ENCODE assay signal across 8 cellular contexts in genomic region chr2:70789304-70790078, GRCh38. TPM values are rescaled to one million over a fixed set of nuclear protein-coding genes. Genes with fewer than 3 reads are reported as not detected.
DNase-seq lines count a peak whose midpoint lies in the region; ATAC-seq and TF ChIP-seq lines count a peak whose summit lies in the region.

No MANE protein-coding gene starts in this region.

- peak; percentile 75 for DNase-seq in D341Med (ENCODE audit: low spot score)
- DNase-seq in SIG-M5 treated with dmso at 0.1 percent for 504 hours (lab: John Stamatoyannopoulos, UW; ENCODE audit: unreplicated experiment) = peak; percentile 78
- DNase-seq in activated naive CD4-positive, alpha-beta T cell treated with anti-CD3 and anti-CD28 coated beads, Interleukin-2, amount 50 U/mL, for 16 hours = peak; percentile 75
- DNase-seq in Right ventricle myocardium superior = peak; percentile 73
- DNase-seq in posterior cingulate gyrus = peak; percentile 48 to 96 (median 74)
- DNase-seq in upper lobe of left lung = peak in 1 of 2 donors; percentile 63

- H3K27ac ChIP-seq in KMS-11 (no peak overlapping the region), upper lobe of left lung (no peak overlapping the region)

- H3K9me3 ChIP-seq in upper lobe of left lung = no peaks in the 10 kb centered on the region

- ATAC-seq in Right ventricle myocardium superior (ENCODE audit: poor library complexity) (peak; percentile 82), upper lobe of left lung (ENCODE audit: low FRiP score in 2 of 2) (peak; percentile 47 to 86), GM19463 (IDR thresholded peaks at IDR 0.05; ENCODE audit: unreplicated experiment) (no peak)

- H3K4me1 ChIP-seq in KMS-11 (ENCODE audit: low read depth, poor library complexity, severe bottlenecking) (peaks cover 14% of the 10 kb centered on the region), upper lobe of left lung (peaks cover 11 to 15% (median 13%) of the 10 kb centered on the region in 4 donors)

- WGBS in upper lobe of left lung, 2 donors = 6 to 7% methylated on average over 24 to 32 of the region's 32 CpGs

- H3K9ac ChIP-seq in KMS-11 = no peak overlapping the region

- no peaks in the 10 kb centered on the region for H3K36me3 ChIP-seq in KMS-11 (ENCODE audit: insufficient read depth)
- H3K36me3 ChIP-seq in upper lobe of left lung = no peaks in the 10 kb centered on the region

- TF ChIP-seq CTCF in KMS-11 (conservative IDR thresholded peaks at IDR 0.05; ENCODE audit: low read depth, low read length) (peak; percentile 74), upper lobe of left lung (IDR thresholded peaks at IDR 0.05) (peak; percentile 17 to 44 (median 35))

- intact Hi-C loops in Right ventricle myocardium superior (cut with DNase I) = loop anchor here (10.0 kb wide), 2 partner anchors 135 to 155 kb away; no protein-coding TSS in a partner anchor
- intact Hi-C loops in posterior cingulate gyrus (cut with DNase I) = loop anchor here (1.0 to 10.0 kb wide), 3 partner anchors 65 to 485 kb away; partner anchors contain the start of gene FAM136A

- H3K27me3 ChIP-seq in KMS-11 (ENCODE audit: insufficient read depth, low read depth) (no peaks in the 10 kb centered on the region; the same call in 1 of the 2 replicates), upper lobe of left lung (peaks cover 0 to 20% (median 9%) of the 10 kb centered on the region in 4 donors)

- TF ChIP-seq POLR2A in upper lobe of left lung (IDR thresholded peaks at IDR 0.05) = no peak

- H3K4me3 ChIP-seq in KMS-11 (IDR thresholded peaks at IDR 0.05; ENCODE audit: insufficient read depth, low read depth, low read length) (no peak overlapping the region), upper lobe of left lung (peak overlapping the region in 3 of 4 donors; percentile 2 to 37 (median 19))

- H3K79me2 ChIP-seq in KMS-11 (ENCODE audit: insufficient read depth, low read depth) = no peaks in the 10 kb centered on the region

- peak overlapping the region; percentile 64 for H2AFZ ChIP-seq in KMS-11 (ENCODE audit: low read depth)

- H4K20me1 ChIP-seq in KMS-11 (ENCODE audit: insufficient read depth) = no peaks in the 10 kb centered on the region

- no peak for TF ChIP-seq EP300 in upper lobe of left lung (IDR thresholded peaks at IDR 0.05)

- H3K4me2 ChIP-seq in KMS-11 = no peak overlapping the region; the same call in 1 of the 2 replicates

RNA-seq across cellular contexts. Expression of gene FIGLA, which starts 1.0 kb away (rescaled TPM):
- total RNA-seq in Right ventricle myocardium superior (not detected), upper lobe of left lung (not detected)

RNA-seq across cellular contexts. Expression of gene ADD2, which starts 21.5 kb away (rescaled TPM):
- total RNA-seq in Right ventricle myocardium superior (2.0 TPM), upper lobe of left lung (1 to 10 TPM in 2 of 6 donors, under 1 TPM in 4; under 0.01 to 3.3 (median 0.50) TPM)

RNA-seq across cellular contexts. Expression of gene CLEC4F, which starts 30.9 kb away (rescaled TPM):
- total RNA-seq in Right ventricle myocardium superior (0.08 TPM), upper lobe of left lung (1 to 10 TPM in 1 of 6 donors, under 1 TPM in 4, not detected in 1; 0.15 to 1.0 (median 0.57) TPM)

RNA-seq across cellular contexts. Expression of gene CD207, which starts 46.1 kb away (rescaled TPM):
- total RNA-seq in Right ventricle myocardium superior (not detected), upper lobe of left lung (1 to 10 TPM in 1 of 6 donors, under 1 TPM in 1, not detected in 4; 0.74 to 2.2 TPM)
